In genomic region chr2:65826567-65826966, GRCh38 we compare ENCODE assay signal across 24 cellular contexts.
DNase-seq lines count a peak whose midpoint lies in the region; ATAC-seq, FAIRE-seq and TF ChIP-seq lines count a peak whose summit lies in the region.
"Had no signal": no experiment of that assay in that cellular context is flagged by ENCODE, and none has a peak within 500 bp of the region (broad histone marks: within the 10 kb centered on the region; RNA-seq: fewer than 3 reads in every experiment).

No MANE protein-coding gene starts in this region.

- in situ Hi-C loops in HepG2 (cut with HindIII; ENCODE audit: extremely low pct_ligation_motif_present, low pct_unique_long_range_greater_than_20kb), result no loop called here

- TF ChIP-seq RAD21 in HepG2 (CRISPR knock-in tag; IDR thresholded peaks at IDR 0.05), result no peak

- no TSS peak for BruUV-seq in HepG2 (replicated peaks; lab: Mats Ljungman, UMichigan)

- H3K9ac ChIP-seq in HepG2 (ENCODE audit: insufficient read depth, low read depth, low read length), result no peak overlapping the region
- H3K9ac ChIP-seq: BLaER1, GM23248 had no signal

- FAIRE-seq in HepG2 (lab: Jason Lieb, UNC), result no peak
- FAIRE-seq: A204.1, D721Med, GM12878, GM19239, H1 had no signal

- DNase-seq in NCI-H82 (lab: John Stamatoyannopoulos, UW), result peak; percentile 47
- DNase-seq in NCI-H82 treated with DMSO at 0.1 percent for 48 hours (lab: John Stamatoyannopoulos, UW; ENCODE audit: unreplicated experiment), result no peak
- no peak for DNase-seq in Right ventricle myocardium superior
- no peak for DNase-seq in right atrium auricular region (ENCODE audit: low spot score)
- DNase-seq in HepG2 (ENCODE audit: low spot score), result no peak
- DNase-seq in right lobe of liver, result no peak
- no peak for DNase-seq in COR-L47 (lab: John Stamatoyannopoulos, UW)
- DNase-seq: CD4-positive, CD25-positive, alpha-beta regulatory T cell; CD8-positive, alpha-beta T cell; DMS 273 treated with DMSO at 0.1 percent for 48 hours; DMS79; EL; GDM1; GM23248; H7; HCEC 1CT had no signal

- H3K4me1 ChIP-seq in right atrium auricular region (no peaks in the 10 kb centered on the region), HepG2 (ENCODE audit: insufficient read depth, low read length) (no peaks in the 10 kb centered on the region), right lobe of liver (no peaks in the 10 kb centered on the region)
- H3K4me1 ChIP-seq: BLaER1 had no signal

- H3K27ac ChIP-seq in right atrium auricular region, result no peak overlapping the region
- no peak overlapping the region for H3K27ac ChIP-seq in HepG2 (ENCODE audit: extremely low read length, insufficient read depth, low read length)
- no peak overlapping the region for H3K27ac ChIP-seq in right lobe of liver
- H3K27ac ChIP-seq: 22Rv1, BLaER1, C4-2B, GM23248 had no signal

- H3K27me3 ChIP-seq in right atrium auricular region (no peaks in the 10 kb centered on the region), HepG2 (ENCODE audit: control insufficient read depth in 1 of 2, insufficient read depth in 2 of 2, low read length in 2 of 2) (no peaks in the 10 kb centered on the region), right lobe of liver (no peaks in the 10 kb centered on the region)
- H3K27me3 ChIP-seq: BLaER1 had no signal

- no peak overlapping the region for H2AFZ ChIP-seq in HepG2 (ENCODE audit: low read length)
- H2AFZ ChIP-seq: GM23248 had no signal

- peak; percentile 60 for ATAC-seq in Right ventricle myocardium superior (ENCODE audit: poor library complexity)
- ATAC-seq in HepG2, result no peak
- ATAC-seq in right lobe of liver, result no peak
- ATAC-seq: CD8-positive, alpha-beta T cell; GM12878 had no signal

- POLR2A ChIA-PET in HepG2 (lab: Yijun Ruan, JAX), result no interaction called here

- TF ChIP-seq EP300 in HepG2 (IDR thresholded peaks at IDR 0.05; ENCODE audit: low read depth in 2 of 2, low read length in 2 of 2), result no peak
- no peak for TF ChIP-seq EP300 in HepG2 (CRISPR knock-in tag; IDR thresholded peaks at IDR 0.05; ENCODE audit: borderline replicate concordance)

- TF ChIP-seq CTCF in right atrium auricular region (IDR thresholded peaks at IDR 0.05) (no peak), HepG2 (CRISPR knock-in tag; IDR thresholded peaks at IDR 0.05) (no peak), right lobe of liver (IDR thresholded peaks at IDR 0.05) (no peak)

- H3K9me3 ChIP-seq in right atrium auricular region, result peaks cover 0 to 12% of the 10 kb centered on the region in 2 donors
- H3K9me3 ChIP-seq in HepG2 (ENCODE audit: low read length), result no peaks in the 10 kb centered on the region
- no peaks in the 10 kb centered on the region for H3K9me3 ChIP-seq in right lobe of liver
- H3K9me3 ChIP-seq: BLaER1 had no signal

- H3K4me2 ChIP-seq in HepG2 (ENCODE audit: low read depth, low read length), result no peak overlapping the region
- H3K4me2 ChIP-seq: BLaER1 had no signal

- no peak for TF ChIP-seq POLR2A in HepG2 (IDR thresholded peaks at IDR 0.05; ENCODE audit: insufficient read depth in 1 of 2, low read depth in 2 of 2, low read length in 2 of 2)
- no peak for TF ChIP-seq POLR2A in right lobe of liver (IDR thresholded peaks at IDR 0.05)

- H3K79me2 ChIP-seq in HepG2 (ENCODE audit: insufficient read depth, low read length), result no peaks in the 10 kb centered on the region

- CTCF ChIA-PET in HepG2 (lab: Yijun Ruan, JAX; ENCODE audit: low intra/inter-chr PET ratio, low total read pairs), result no interaction called here

- intact Hi-C loops in Right ventricle myocardium superior (cut with DNase I) (no loop called here), HepG2 (cut with micrococcal nuclease; ENCODE audit: unreplicated experiment) (no loop called here), right lobe of liver (cut with DNase I) (no loop called here)

- H3K4me3 ChIP-seq in right atrium auricular region, result no peak overlapping the region
- no peak overlapping the region for H3K4me3 ChIP-seq in HepG2 (replicated peaks in 1 of 3; ENCODE audit: insufficient read depth in 1 of 3, low read depth in 2 of 3, low read length in 3 of 3)
- H3K4me3 ChIP-seq in right lobe of liver, result no peak overlapping the region
- H3K4me3 ChIP-seq: BLaER1, GM12878, GM23248 had no signal

- H3K36me3 ChIP-seq in right atrium auricular region (no peaks in the 10 kb centered on the region), HepG2 (replicated peaks in 1 of 2; ENCODE audit: control insufficient read depth in 1 of 2, insufficient read depth in 2 of 2, low read length in 2 of 2) (no peaks in the 10 kb centered on the region), right lobe of liver (no peaks in the 10 kb centered on the region)
- H3K36me3 ChIP-seq: BLaER1 had no signal

- whole genome bisulfite sequencing in HepG2 (ENCODE audit: low lambda C conversion rate), result 0% methylated on average over 1 of the region's 1 CpG
- WGBS in right lobe of liver (ENCODE audit: insufficient coverage, low coverage, low lambda C conversion rate, missing lambda C conversion rate), result 43% methylated on average over 1 of the region's 1 CpG

- H4K20me1 ChIP-seq in HepG2 (ENCODE audit: insufficient read depth, low read length), result no peaks in the 10 kb centered on the region
- H4K20me1 ChIP-seq: BLaER1 had no signal

TF ChIP-seq in HepG2, 621 proteins besides CTCF, POLR2A, EP300 and RAD21:
- TF ChIP-seq SP5 (CRISPR knock-in tag; IDR thresholded peaks at IDR 0.05; ENCODE audit: borderline replicate concordance, low read depth) (no peak), CREB1 (IDR thresholded peaks at IDR 0.05) (peak; percentile 92), CREB1 (CRISPR knock-in tag; IDR thresholded peaks at IDR 0.05) (no peak)
